ENCODE assay signal across 11 cellular contexts in genomic region chr2:60533114-60534033, GRCh38.
DNase-seq lines count a peak whose midpoint lies in the region; ATAC-seq, FAIRE-seq and TF ChIP-seq lines count a peak whose summit lies in the region.
"Had no signal": no experiment of that assay in that cellular context is flagged by ENCODE, and none has a peak within 500 bp of the region (broad histone marks: within the 10 kb centered on the region; RNA-seq: fewer than 3 reads in every experiment).

No MANE protein-coding gene starts in this region.

- no peak for ATAC-seq in GM19324 (IDR thresholded peaks at IDR 0.05; ENCODE audit: low FRiP score, unreplicated experiment)
- no peak for ATAC-seq in HG03439 (IDR thresholded peaks at IDR 0.05; ENCODE audit: unreplicated experiment)

- H3K27ac ChIP-seq in rectal smooth muscle tissue (ENCODE audit: low read depth, low read length) (peak overlapping the region; percentile 79), tibial artery (no peak overlapping the region)

- intact Hi-C loops in tibial artery (cut with DNase I; ENCODE audit: low total_unique reads) = no loop called here

- H3K27me3 ChIP-seq in rectal smooth muscle tissue (ENCODE audit: control insufficient read depth, insufficient read depth, low read length) = no peaks in the 10 kb centered on the region
- H3K27me3 ChIP-seq in tibial artery = peaks cover 0 to 49% of the 10 kb centered on the region in 2 donors

- peaks cover 50% of the 10 kb centered on the region for H3K4me1 ChIP-seq in rectal smooth muscle tissue (ENCODE audit: control insufficient read depth, insufficient read depth, low read length)
- H3K4me1 ChIP-seq in tibial artery = peaks cover 0 to 2% (median 0%) of the 10 kb centered on the region in 4 donors

- H3K9ac ChIP-seq in rectal smooth muscle tissue (ENCODE audit: low read length) = peak overlapping the region; percentile 6

- peak; percentile 89 for FAIRE-seq in endometrium (lab: Jason Lieb, UNC)
- FAIRE-seq: kidney had no signal

- H3K4me3 ChIP-seq in rectal smooth muscle tissue (ENCODE audit: low read length) (no peak overlapping the region), tibial artery (no peak overlapping the region)

- H3K36me3 ChIP-seq in rectal smooth muscle tissue (ENCODE audit: control insufficient read depth, insufficient read depth, low read length) (no peaks in the 10 kb centered on the region), tibial artery (no peaks in the 10 kb centered on the region)

- no peaks in the 10 kb centered on the region for H3K9me3 ChIP-seq in tibial artery

- TF ChIP-seq CTCF in tibial artery (IDR thresholded peaks at IDR 0.05) = no peak

- DNase-seq in DMS53 treated with DMSO at 0.1 percent for 48 hours (lab: John Stamatoyannopoulos, UW; ENCODE audit: unreplicated experiment) = peak; percentile 55
- DNase-seq in NCI-H82 (lab: John Stamatoyannopoulos, UW) = peak; percentile 67
- no peak for DNase-seq in tibial artery
- DNase-seq in activated CD4-positive, CD25-positive, alpha-beta regulatory T cell (lab: John Stamatoyannopoulos, UW) = no peak
- DNase-seq: kidney, NCI-H526 treated with DMSO at 0.1 percent for 48 hours, posterior cingulate gyrus had no signal

Comparison
In these comparisons a context has a peak if more than half of its experiments do, and no peak if none do; other contexts are left out.
1. DNase-seq: peak in DMS53 treated with DMSO at 0.1 percent for 48 hours (single experiment) and NCI-H82 (single experiment); none in tibial artery (0 of 2) and activated CD4-positive, CD25-positive, alpha-beta regulatory T cell (0 of 4).